8 cellular contexts compared by ENCODE assay signal in the genomic region with DNA sequence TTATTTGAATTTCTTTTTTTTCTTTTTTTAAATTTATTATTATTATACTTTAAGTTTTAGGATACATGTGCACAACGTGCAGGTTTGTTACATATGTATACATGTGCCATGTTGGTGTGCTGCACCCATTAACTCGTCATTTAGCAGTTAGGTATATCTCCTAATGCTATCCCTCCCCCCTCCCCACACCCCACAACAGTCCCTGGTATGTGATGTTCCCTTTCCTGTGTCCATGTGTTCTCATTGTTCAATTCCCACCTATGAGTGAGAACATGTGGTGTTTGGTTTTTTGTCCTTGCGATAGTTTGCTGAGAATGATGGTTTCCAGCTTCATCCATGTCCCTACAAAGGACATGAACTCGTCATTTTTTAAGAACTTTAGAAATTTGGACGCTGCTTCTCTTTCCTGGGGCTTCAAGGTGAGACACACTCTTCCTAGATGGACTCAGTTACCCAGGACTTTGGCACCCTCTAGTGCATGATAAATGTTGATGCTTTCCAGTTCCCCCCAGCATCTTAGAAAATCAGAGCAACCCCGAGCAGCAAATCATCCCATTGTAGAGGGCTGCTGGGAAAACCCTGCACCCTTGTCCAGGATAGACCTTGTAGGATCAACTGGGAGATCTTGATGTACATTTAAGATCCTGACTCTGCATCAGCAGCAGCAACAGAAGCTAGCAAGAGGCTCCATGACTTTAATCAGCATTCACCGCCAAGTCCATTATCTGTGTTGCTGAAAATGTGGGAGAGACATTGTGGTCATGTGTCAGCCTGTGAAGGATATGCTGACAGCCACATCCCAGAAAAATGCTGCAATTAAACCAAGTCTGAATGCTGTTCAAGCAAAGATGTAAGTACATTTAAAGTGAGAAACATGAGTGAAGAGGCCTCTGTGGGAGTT.
DNase-seq lines count a peak whose midpoint lies in the region; ATAC-seq and TF ChIP-seq lines count a peak whose summit lies in the region.
"Not testable (repeated sequence)": the region's sequence is repeated elsewhere in the genome, so short reads cannot be mapped to it uniquely, and the experiment has no call there.

No MANE protein-coding gene starts in this region.

- peak; percentile 78 for DNase-seq in DMS 273 (lab: John Stamatoyannopoulos, UW; ENCODE audit: unreplicated experiment)
- peak; percentile 11 to 13 for DNase-seq in Kasumi-1 (lab: John Stamatoyannopoulos, UW)
- peak; percentile 47 for DNase-seq in NCI-H345 treated with DMSO at 0.1 percent for 48 hours (lab: John Stamatoyannopoulos, UW; ENCODE audit: unreplicated experiment)
- not testable (repeated sequence) for DNase-seq in RWPE2 (ENCODE audit: low spot score)
- DNase-seq in cerebellum (ENCODE audit: low spot score): peak; percentile 16
- peak; percentile 76 for DNase-seq in iPS-NIHi7 (ENCODE audit: extremely low spot score)
- peak; percentile 22 for DNase-seq in renal cortical epithelial cell (ENCODE audit: low read depth)

- ATAC-seq in GM19463 (IDR thresholded peaks at IDR 0.05; ENCODE audit: unreplicated experiment): peak; percentile 57
- peak; percentile 57; the same call in 2 of the 3 replicates for ATAC-seq in RWPE2 (ENCODE audit: low read depth)

- H3K27ac ChIP-seq in RWPE2 (ENCODE audit: poor library complexity, severe bottlenecking): not testable (repeated sequence)

- H3K4me3 ChIP-seq in RWPE2 (ENCODE audit: severe bottlenecking): not testable (repeated sequence)

- not testable (repeated sequence) for H3K36me3 ChIP-seq in RWPE2 (ENCODE audit: low read depth)

- H3K27me3 ChIP-seq in RWPE2 (ENCODE audit: insufficient read depth, poor library complexity, severe bottlenecking): not testable (repeated sequence)

- not testable (repeated sequence) for H3K4me1 ChIP-seq in RWPE2 (ENCODE audit: insufficient read depth, poor library complexity, severe bottlenecking)

- H3K9me3 ChIP-seq in RWPE2 (ENCODE audit: severe bottlenecking): not testable (repeated sequence)

- TF ChIP-seq CTCF in RWPE2 (IDR thresholded peaks at IDR 0.05; ENCODE audit: poor library complexity, severe bottlenecking): peak; percentile 38
